In the genomic region with DNA sequence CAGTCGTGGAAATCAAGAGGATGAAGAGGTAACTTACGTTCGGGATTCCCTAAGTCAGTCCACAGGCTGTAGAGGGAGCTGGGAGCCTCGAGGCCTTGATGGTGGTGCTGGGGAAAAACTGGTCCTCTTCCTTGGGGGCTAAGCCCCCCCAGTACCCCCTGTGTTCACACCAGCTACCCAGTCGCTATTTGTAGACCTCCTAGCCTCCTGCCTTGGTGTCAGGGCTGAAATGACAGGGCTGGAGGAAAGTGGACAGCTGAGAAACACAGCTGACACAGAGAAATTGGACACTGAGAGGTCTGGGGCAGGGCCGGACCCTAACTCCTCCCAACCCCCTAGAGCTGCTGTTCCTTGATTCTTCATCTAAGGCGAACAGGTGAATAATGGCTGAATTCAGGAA, we compare ENCODE assay signal across 17 cellular contexts. TPM values are rescaled to one million over a fixed set of nuclear protein-coding genes. Genes with fewer than 3 reads are reported as not detected.
DNase-seq lines count a peak whose midpoint lies in the region; ATAC-seq, FAIRE-seq and TF ChIP-seq lines count a peak whose summit lies in the region.
"Had no signal": no experiment of that assay in that cellular context is flagged by ENCODE, and none has a peak within 500 bp of the region (broad histone marks: within the 10 kb centered on the region; RNA-seq: fewer than 3 reads in every experiment).

TSS of gene STAC3 (minus strand) at position 232 of the 400 bp plus-strand sequence. CDS start 1,551 bp downstream, outside the sequence.

- peak within 1 kb of the TSS; percentile 94 for H3K27ac ChIP-seq in skeletal muscle tissue (ENCODE audit: low read depth, low read length)
- no peak within 1 kb of the TSS for H3K27ac ChIP-seq in small intestine (ENCODE audit: low read depth in 1 of 2, low read length in 1 of 2)
- no peak within 1 kb of the TSS for H3K27ac ChIP-seq in foreskin keratinocyte

- H3K9me3 Mint-ChIP-seq in glutamatergic neuron (ENCODE audit: unreplicated experiment) (peaks cover 12% of the 10 kb centered on the region), neural crest cell (no peaks in the 10 kb centered on the region)
- H3K9me3 Mint-ChIP-seq: CD4-positive, CD25-positive, alpha-beta regulatory T cell had no signal

- H3K36me3 Mint-ChIP-seq in glutamatergic neuron (ENCODE audit: unreplicated experiment) (no peaks in the 10 kb centered on the region), neural crest cell (ENCODE audit: low read depth) (peaks cover 3% of the 10 kb centered on the region)

- WGBS in small intestine, 3 donors, result 74 to 78% (median 77%) methylated on average over 7 of the region's 7 CpGs

- H3K27me3 Mint-ChIP-seq in glutamatergic neuron (ENCODE audit: unreplicated experiment) (peaks cover 3% of the 10 kb centered on the region), neural crest cell (ENCODE audit: low read depth) (no peaks in the 10 kb centered on the region)
- H3K27me3 Mint-ChIP-seq: B cell had no signal

- TF ChIP-seq CTCF in glutamatergic neuron (IDR thresholded peaks at IDR 0.05; ENCODE audit: partially characterized antibody, unreplicated experiment) (no peak), neural crest cell (conservative IDR thresholded peaks at IDR 0.05) (no peak), foreskin keratinocyte (conservative IDR thresholded peaks at IDR 0.05) (no peak)

- H3K9me3 ChIP-seq in skeletal muscle tissue (ENCODE audit: control insufficient read depth in 3 of 3, low read length in 3 of 3) (no peaks in the 10 kb centered on the region), small intestine (ENCODE audit: control insufficient read depth, low read depth) (no peaks in the 10 kb centered on the region)
- H3K9me3 ChIP-seq: Caco-2, HAP-1 had no signal

- DNase-seq in LHCN-M2 (ENCODE audit: low read depth), result peak; percentile 79
- no peak for DNase-seq in glutamatergic neuron
- no peak for DNase-seq in neural crest cell (ENCODE audit: low read depth, low spot score)
- no peak for DNase-seq in small intestine
- no peak for DNase-seq in foreskin keratinocyte
- DNase-seq: Caco-2; CD4-positive, CD25-positive, alpha-beta regulatory T cell; DMS153; NCI-H187 treated with DMSO at 0.1 percent for 48 hours; NCI-H345; NCI-H69 had no signal

- H3K9ac ChIP-seq in skeletal muscle tissue (ENCODE audit: low read depth in 1 of 3, low read length in 3 of 3), result peak within 1 kb of the TSS; percentile 90 to 96 (median 92)

- H3K4me1 ChIP-seq in skeletal muscle tissue (ENCODE audit: control insufficient read depth in 3 of 3, insufficient read depth in 3 of 3, low read length in 3 of 3) (peaks cover 24 to 42% (median 29%) of the 10 kb centered on the region in 3 donors), small intestine (ENCODE audit: control insufficient read depth in 2 of 2, insufficient read depth in 1 of 2, low read depth in 1 of 2, low read length in 1 of 2) (no peaks in the 10 kb centered on the region), foreskin keratinocyte (no peaks in the 10 kb centered on the region)
- H3K4me1 ChIP-seq: Caco-2, HAP-1 had no signal

- ATAC-seq in GM19452 (IDR thresholded peaks at IDR 0.05; ENCODE audit: unreplicated experiment) (no peak), foreskin keratinocyte (no peak)

- H3K27me3 ChIP-seq in skeletal muscle tissue (ENCODE audit: control insufficient read depth in 3 of 3, insufficient read depth in 3 of 3, low read length in 3 of 3) (no peaks in the 10 kb centered on the region), small intestine (ENCODE audit: control insufficient read depth in 2 of 2, insufficient read depth in 2 of 2, low read length in 2 of 2) (no peaks in the 10 kb centered on the region), foreskin keratinocyte (no peaks in the 10 kb centered on the region)

- peak within 1 kb of the TSS; percentile 17 for H3K27ac Mint-ChIP-seq in glutamatergic neuron (ENCODE audit: unreplicated experiment)
- H3K27ac Mint-ChIP-seq in neural crest cell (ENCODE audit: unreplicated experiment), result peak within 1 kb of the TSS; percentile 19
- H3K27ac Mint-ChIP-seq: B cell; CD4-positive, CD25-positive, alpha-beta regulatory T cell had no signal

- H3K36me3 ChIP-seq in skeletal muscle tissue (ENCODE audit: control insufficient read depth in 3 of 3, insufficient read depth in 3 of 3, low read length in 3 of 3) (peaks cover 27 to 40% (median 27%) of the 10 kb centered on the region in 3 donors), small intestine (ENCODE audit: control insufficient read depth in 2 of 2, insufficient read depth in 2 of 2, low read length in 2 of 2) (peaks cover under 1 to 8% of the 10 kb centered on the region in 2 donors)

- H3K4me1 Mint-ChIP-seq in glutamatergic neuron (ENCODE audit: low read depth, unreplicated experiment) (peaks cover 12% of the 10 kb centered on the region), neural crest cell (no peaks in the 10 kb centered on the region)

- no peak within 1 kb of the TSS for H3K4me3 Mint-ChIP-seq in glutamatergic neuron (ENCODE audit: unreplicated experiment)
- no peak within 1 kb of the TSS for H3K4me3 Mint-ChIP-seq in neural crest cell
- H3K4me3 Mint-ChIP-seq: B cell; CD4-positive, CD25-positive, alpha-beta regulatory T cell had no signal

- FAIRE-seq in small intestine (lab: Jason Lieb, UNC), result no peak
- FAIRE-seq: GM12892, HTR-8/SVneo had no signal

- H3K4me3 ChIP-seq in skeletal muscle tissue (ENCODE audit: low read length in 3 of 3) (peak within 1 kb of the TSS; percentile 79 to 92 (median 83)), small intestine (ENCODE audit: low read depth in 1 of 2, low read length in 2 of 2) (no peak within 1 kb of the TSS)
- H3K4me3 ChIP-seq: HAP-1 had no signal

RNA-seq across cellular contexts. Expression of gene STAC3, which starts in this region (rescaled TPM):
- total RNA-seq in LHCN-M2 (2014; rRNA removed), result 10.0 and 29.8 TPM in 2 replicates
- polyA plus RNA-seq in LHCN-M2 (2012), result 7.8 TPM
- 12.1 TPM for total RNA-seq in glutamatergic neuron (ENCODE audit: unreplicated experiment)
- 3.8 and 4.1 TPM in 2 replicates for total RNA-seq in neural crest cell
- 166 TPM for total RNA-seq in skeletal muscle tissue
- 1 to 10 TPM; 1.1 to 3.5 (median 3.2) TPM for polyA plus RNA-seq in small intestine
- 0.46 and 0.48 TPM in 2 replicates for total RNA-seq in foreskin keratinocyte
- 0.71 and 0.85 TPM in 2 replicates for polyA plus RNA-seq in foreskin keratinocyte

Comparison
In these comparisons a context has a peak if more than half of its experiments do, and no peak if none do; other contexts are left out.
1. H3K4me3 ChIP-seq: peak in skeletal muscle tissue (3 of 3); none in small intestine (0 of 2).